In genomic region chr22:38295863-38296262, GRCh38 we compare ENCODE assay signal across 13 cellular contexts.
"Had no signal": no experiment of that assay in that cellular context is flagged by ENCODE, and none has a peak within 500 bp of the region (broad histone marks: within the 10 kb centered on the region; RNA-seq: fewer than 3 reads in every experiment).

No MANE protein-coding gene starts in this region.

- H3K4me1 Mint-ChIP-seq: naive thymus-derived CD4-positive, alpha-beta T cell had no signal

- ATAC-seq: activated T-cell treated with anti-CD3 and anti-CD28 coated beads, Interleukin-2, amount 50 U/mL, for 4 hours; lower lobe of right lung; naive thymus-derived CD4-positive, alpha-beta T cell; sciatic nerve had no signal

- H3K27ac Mint-ChIP-seq: activated CD4-positive, alpha-beta memory T cell treated with anti-CD3 and anti-CD28 coated beads for 36 hours had no signal

- H3K4me3 ChIP-seq: coronary artery, lower lobe of right lung, psoas muscle had no signal

- H3K9me3 Mint-ChIP-seq: activated CD4-positive, alpha-beta memory T cell treated with anti-CD3 and anti-CD28 coated beads for 36 hours; activated T-cell treated with anti-CD3 and anti-CD28 coated beads, Interleukin-2, amount 50 U/mL, for 4 hours; naive thymus-derived CD4-positive, alpha-beta T cell had no signal

- H3K4me1 ChIP-seq: psoas muscle had no signal

- DNase-seq: activated CD4-positive, alpha-beta memory T cell treated with anti-CD3 and anti-CD28 coated beads for 36 hours; activated effector memory CD4-positive, alpha-beta T cell treated with anti-CD3 and anti-CD28 coated beads, Interleukin-2, amount 50 U/mL, for 16 hours; activated T-cell treated with anti-CD3 and anti-CD28 coated beads, Interleukin-2, amount 50 U/mL, for 4 hours; aorta; effector CD8-positive, alpha-beta T cell; hypothalamus; lower lobe of right lung; naive thymus-derived CD4-positive, alpha-beta T cell; psoas muscle; stimulated activated naive CD4-positive, alpha-beta T cell treated with Interleukin-2 at 50 U/mL for 16 hours; T1000 had no signal

- H3K27ac ChIP-seq: lower lobe of right lung, psoas muscle had no signal

- H3K9me3 ChIP-seq: lower lobe of right lung, psoas muscle had no signal

- H3K4me3 Mint-ChIP-seq: activated CD4-positive, alpha-beta memory T cell treated with anti-CD3 and anti-CD28 coated beads for 36 hours; activated T-cell treated with anti-CD3 and anti-CD28 coated beads, Interleukin-2, amount 50 U/mL, for 4 hours; naive thymus-derived CD4-positive, alpha-beta T cell had no signal

- H3K27me3 Mint-ChIP-seq: activated CD4-positive, alpha-beta memory T cell treated with anti-CD3 and anti-CD28 coated beads for 36 hours; naive thymus-derived CD4-positive, alpha-beta T cell had no signal
